12 cellular contexts compared by ENCODE assay signal in genomic region chr9:88477300-88477751, GRCh38. TPM values are rescaled to one million over a fixed set of nuclear protein-coding genes. Genes with fewer than 3 reads are reported as not detected.
A peak's percentile ranks its signal among the peaks of the same experiment; 100 is the strongest.
DNase-seq lines count a peak whose midpoint lies in the region; ATAC-seq and TF ChIP-seq lines count a peak whose summit lies in the region.
"Had no signal": no experiment of that assay in that cellular context is flagged by ENCODE, and none has a peak within 500 bp of the region (broad histone marks: within the 10 kb centered on the region; RNA-seq: fewer than 3 reads in every experiment).

No MANE protein-coding gene starts in this region.

- H3K4me3 Mint-ChIP-seq in WTC11: no peak overlapping the region
- H3K4me3 Mint-ChIP-seq: activated naive CD4-positive, alpha-beta T cell treated with anti-CD3 and anti-CD28 coated beads, Interleukin-2, amount 50 U/mL, for 24 hours had no signal

- ATAC-seq in WTC11 (no peak), HG03442 (IDR thresholded peaks at IDR 0.05; ENCODE audit: unreplicated experiment) (no peak), HG03108 (IDR thresholded peaks at IDR 0.05; ENCODE audit: unreplicated experiment) (no peak)
- ATAC-seq: right lobe of liver had no signal

- intact Hi-C loops in OCI-LY7 (cut with micrococcal nuclease; ENCODE audit: unreplicated experiment): loop anchor here (5.0 kb wide), 1 partner anchor 40 kb away; no protein-coding TSS in a partner anchor

- no TSS peak for BruUV-seq in OCI-LY7 (replicated peaks; lab: Mats Ljungman, UMichigan)

- H2AFZ ChIP-seq in OCI-LY7 (ENCODE audit: low read length): no peak overlapping the region

- CTCF ChIA-PET in WTC11 (lab: Charles Lee): no interaction called here
- CTCF ChIA-PET in OCI-LY7 (lab: Charles Lee; ENCODE audit: unreplicated experiment): no interaction called here

- POLR2A ChIA-PET in WTC11 (lab: Charles Lee) (interaction anchor here (0.6 kb wide), 1 partner anchor 11 kb away, joined by 3 read pairs; no protein-coding TSS in a partner anchor), OCI-LY7 (lab: Charles Lee) (no interaction called here)

- H3K4me3 ChIP-seq in OCI-LY7 (ENCODE audit: low read depth, low read length, poor library complexity, severe bottlenecking): no peak overlapping the region
- H3K4me3 ChIP-seq: esophagus muscularis mucosa, right lobe of liver had no signal

- peaks cover 14% of the 10 kb centered on the region for H3K36me3 Mint-ChIP-seq in WTC11

- H3K9me2 ChIP-seq in OCI-LY7 (ENCODE audit: insufficient read depth, low read length): no peaks in the 10 kb centered on the region

- H3K27ac Mint-ChIP-seq in WTC11: peak overlapping the region; percentile 74; the same call in 1 of the 2 replicates
- H3K27ac Mint-ChIP-seq: activated naive CD4-positive, alpha-beta T cell treated with anti-CD3 and anti-CD28 coated beads, Interleukin-2, amount 50 U/mL, for 24 hours had no signal

- TF ChIP-seq CTCF in AG09319 (IDR thresholded peaks at IDR 0.05; ENCODE audit: low read depth, low read length) (no peak), WTC11 (IDR thresholded peaks at IDR 0.05) (no peak), OCI-LY7 (conservative IDR thresholded peaks at IDR 0.05; ENCODE audit: low read length) (no peak)

- no peaks in the 10 kb centered on the region for H3K4me1 ChIP-seq in OCI-LY7 (ENCODE audit: insufficient read depth, low read length, poor library complexity, severe bottlenecking)
- H3K4me1 ChIP-seq: esophagus muscularis mucosa, right lobe of liver had no signal

- H4K20me1 ChIP-seq in OCI-LY7 (ENCODE audit: insufficient read depth, low read length): no peaks in the 10 kb centered on the region

- peaks cover 11% of the 10 kb centered on the region for H3K4me1 Mint-ChIP-seq in WTC11

- no peak overlapping the region for H3K4me2 ChIP-seq in OCI-LY7 (ENCODE audit: low read length)

- H3K9me3 ChIP-seq in OCI-LY7 (ENCODE audit: low read length): no peaks in the 10 kb centered on the region
- H3K9me3 ChIP-seq: esophagus muscularis mucosa, right lobe of liver had no signal

- H3K36me3 ChIP-seq in OCI-LY7 (ENCODE audit: insufficient read depth, low read length): peaks cover 5% of the 10 kb centered on the region; the same call in 1 of the 2 replicates

- no peaks in the 10 kb centered on the region for H3K79me2 ChIP-seq in OCI-LY7 (ENCODE audit: insufficient read depth, low read depth, low read length)

- DNase-seq in AG09319 (ENCODE audit: extremely low read depth, low read depth) (peak; percentile 63), H4 (ENCODE audit: low spot score) (peak; percentile 63), WTC11 (ENCODE audit: low spot score) (no peak), iris pigment epithelial cell (ENCODE audit: low read depth) (peak; percentile 91), OCI-LY7 (ENCODE audit: low spot score) (no peak), D341Med (ENCODE audit: low spot score) (no peak)
- DNase-seq: right lobe of liver, T-helper 9 cell had no signal

- no peaks in the 10 kb centered on the region for H3K9me3 Mint-ChIP-seq in WTC11
- H3K9me3 Mint-ChIP-seq: activated naive CD4-positive, alpha-beta T cell treated with anti-CD3 and anti-CD28 coated beads, Interleukin-2, amount 50 U/mL, for 24 hours had no signal

- no peak overlapping the region for H3K27ac ChIP-seq in OCI-LY7 (ENCODE audit: low read depth, low read length, poor library complexity, severe bottlenecking)
- H3K27ac ChIP-seq: esophagus muscularis mucosa, right lobe of liver had no signal

- no peaks in the 10 kb centered on the region for H3K27me3 Mint-ChIP-seq in WTC11 (ENCODE audit: low read depth)
- H3K27me3 Mint-ChIP-seq: activated naive CD4-positive, alpha-beta T cell treated with anti-CD3 and anti-CD28 coated beads, Interleukin-2, amount 50 U/mL, for 24 hours had no signal

TF ChIP-seq in WTC11, 78 proteins besides CTCF, POLR2A, EP300 and RAD21:
- TF ChIP-seq TEAD1 (CRISPR knock-in tag; IDR thresholded peaks at IDR 0.05): no peak

RNA-seq across cellular contexts. Expression of gene NXNL2, which starts 57.7 kb away (rescaled TPM):
- not detected in 2 replicates for total RNA-seq in H4 (2014; rRNA removed; shearing (Covaris generic))
- 1.9 to 2.3 TPM (median 2.2 TPM) in 3 replicates for total RNA-seq in WTC11 (2021)
- not detected in 2 replicates for total RNA-seq in OCI-LY7 (2014; rRNA removed; shearing (Covaris generic))
- not detected in 2 replicates for total RNA-seq in OCI-LY7 (2022)
- total RNA-seq: right lobe of liver had no signal

Comparison
In these comparisons a context has a peak if more than half of its experiments do, and no peak if none do; other contexts are left out.
1. DNase-seq: peak in AG09319 (single experiment), H4 (single experiment) and iris pigment epithelial cell (single experiment); none in WTC11 (single experiment), OCI-LY7 (single experiment) and D341Med (single experiment).